Comparison of ENCODE assay signal across 26 cellular contexts in genomic region chr2:176463527-176463926, GRCh38.
"Had no signal": no experiment of that assay in that cellular context is flagged by ENCODE, and none has a peak within 500 bp of the region (broad histone marks: within the 10 kb centered on the region; RNA-seq: fewer than 3 reads in every experiment).

No MANE protein-coding gene starts in this region.

- H3K9me3 Mint-ChIP-seq: T-cell; T-helper 1 cell treated with Interleukin-12 subunit alpha and Interleukin-12 subunit beta and Interleukin-4 antibody, amounts not matched to agents 30 μg/mL and 1 μg/mL, for 36 hours had no signal

- H3K4me3 ChIP-seq: SJSA1, SK-N-MC had no signal

- H3K9me3 ChIP-seq: SJSA1 had no signal

- FAIRE-seq: HTR-8/SVneo, RCC 7860 had no signal

- H3K27me3 ChIP-seq: SJSA1 had no signal

- ATAC-seq: T-cell had no signal

- DNase-seq: KBM-7, MV-4-11, NCI-H1048, NCI-H1105 treated with DMSO at 0.1 percent for 48 hours, NCI-H1417 treated with DMSO at 0.1 percent for 48 hours, NCI-H146, NCI-H1694 treated with DMSO at 0.1 percent for 48 hours, NCI-H1930, NCI-H2081, NCI-H2107, NCI-H2171 treated with DMSO at 0.1 percent for 48 hours, NCI-H345, NCI-H446 treated with DMSO at 0.1 percent for 48 hours, NCI-H510A treated with DMSO at 0.1 percent for 48 hours, NCI-H526, Right ventricle myocardium superior, RPMI8226, SIG-M5, SW 1271, T-cell had no signal

- H3K36me3 Mint-ChIP-seq: T-cell had no signal

- H3K27ac Mint-ChIP-seq: T-cell; T-helper 1 cell treated with Interleukin-12 subunit alpha and Interleukin-12 subunit beta and Interleukin-4 antibody, amounts not matched to agents 30 μg/mL and 1 μg/mL, for 36 hours had no signal

- H3K27ac ChIP-seq: HL-60, SJSA1, SK-N-MC had no signal

- H3K4me1 Mint-ChIP-seq: T-cell had no signal

- H3K36me3 ChIP-seq: SJSA1 had no signal

- H3K4me3 Mint-ChIP-seq: T-cell; T-helper 1 cell treated with Interleukin-12 subunit alpha and Interleukin-12 subunit beta and Interleukin-4 antibody, amounts not matched to agents 30 μg/mL and 1 μg/mL, for 36 hours had no signal
